ENCODE assay signal across 1 cellular context in genomic region chr20:63519765-63520593, GRCh38.
A peak's percentile ranks its signal among the peaks of the same experiment; 100 is the strongest.
TF ChIP-seq lines count a peak whose summit lies in the region.

No MANE protein-coding gene starts in this region.

TF ChIP-seq in GM12878, 131 proteins besides CTCF, POLR2A, EP300 and RAD21 (continues in another document):
- TF ChIP-seq ZNF217 (IDR thresholded peaks at IDR 0.05) (no peak), PKNOX1 (IDR thresholded peaks at IDR 0.05) (peak; percentile 51; the same call in 1 of the 2 replicates), PAX8 (IDR thresholded peaks at IDR 0.05) (no peak), CEBPZ (IDR thresholded peaks at IDR 0.05; ENCODE audit: low read depth, low read length) (no peak), HDAC2 (IDR thresholded peaks at IDR 0.05) (no peak), USF1 (IDR thresholded peaks at IDR 0.05; ENCODE audit: borderline replicate concordance, extremely low read length, insufficient read depth, low read depth, low read length) (no peak), ZBED1 (IDR thresholded peaks at IDR 0.05; ENCODE audit: borderline replicate concordance) (no peak), LARP7 (IDR thresholded peaks at IDR 0.05) (peak; percentile 40; the same call in 1 of the 2 replicates), MTA2 (IDR thresholded peaks at IDR 0.05; ENCODE audit: low read depth) (no peak), ZNF622 (IDR thresholded peaks at IDR 0.05) (no peak), GATAD2B (conservative IDR thresholded peaks at IDR 0.05; ENCODE audit: low read depth) (peak; percentile 79), YY1 (IDR thresholded peaks at IDR 0.05; ENCODE audit: low read depth, low read length) (0 out of 2 replicates have a peak, but pooled peaks have one; percentile 9), SPI1 (IDR thresholded peaks at IDR 0.05; ENCODE audit: borderline replicate concordance, insufficient read depth, low read depth, low read length) (no peak), MEF2B (IDR thresholded peaks at IDR 0.05; ENCODE audit: partially characterized antibody, poor library complexity, severe bottlenecking) (peak; percentile 35), SIX5 (IDR thresholded peaks at IDR 0.05; ENCODE audit: low read depth, low read length, severe bottlenecking) (no peak), HDAC6 (IDR thresholded peaks at IDR 0.05; ENCODE audit: unreplicated experiment) (no peak), BCL11A (IDR thresholded peaks at IDR 0.05; ENCODE audit: low read depth, low read length) (no peak), IKZF1 (conservative IDR thresholded peaks at IDR 0.05) (peak; percentile 79), BACH1 (IDR thresholded peaks at IDR 0.05; ENCODE audit: borderline replicate concordance) (no peak), NR2F1 (conservative IDR thresholded peaks at IDR 0.05) (peak; percentile 38; the same call in 1 of the 2 replicates), ZNF384 (IDR thresholded peaks at IDR 0.05; ENCODE audit: borderline replicate concordance, low read depth, low read length) (no peak), TBL1XR1 (IDR thresholded peaks at IDR 0.05; ENCODE audit: low read depth, low read length) (no peak), CBX3 (IDR thresholded peaks at IDR 0.05; ENCODE audit: borderline replicate concordance, low read depth) (no peak), MAX (IDR thresholded peaks at IDR 0.05; ENCODE audit: low read depth, low read length) (0 out of 2 replicates have a peak, but pooled peaks have one; percentile 23), MYC (IDR thresholded peaks at IDR 0.05; ENCODE audit: insufficient read depth, insufficient read length, insufficient replicate concordance, low read length, severe bottlenecking) (no peak), FOXK2 (IDR thresholded peaks at IDR 0.05) (no peak), ZBTB4 (CRISPR knock-in tag; IDR thresholded peaks at IDR 0.05) (no peak), NKRF (conservative IDR thresholded peaks at IDR 0.05) (peak; percentile 68), BHLHE40 (IDR thresholded peaks at IDR 0.05; ENCODE audit: borderline replicate concordance in 1 of 2, low read depth in 2 of 2, low read length in 1 of 2) (no peak), E4F1 (IDR thresholded peaks at IDR 0.05; ENCODE audit: borderline replicate concordance, partially characterized antibody) (no peak), JUND (IDR thresholded peaks at IDR 0.05; ENCODE audit: low read depth, low read length) (no peak), NFXL1 (IDR thresholded peaks at IDR 0.05; ENCODE audit: borderline replicate concordance) (peak; percentile 98), MLLT1 (IDR thresholded peaks at IDR 0.05) (no peak), SIN3A (IDR thresholded peaks at IDR 0.05; ENCODE audit: low read depth, low read length) (no peak), YBX1 (IDR thresholded peaks at IDR 0.05) (no peak), ZZZ3 (IDR thresholded peaks at IDR 0.05; ENCODE audit: control insufficient read depth, insufficient read length, low read depth) (no peak), POLR2AphosphoS5 (IDR thresholded peaks at IDR 0.05; ENCODE audit: low read length) (no peak), SREBF2 (IDR thresholded peaks at IDR 0.05; ENCODE audit: low read length) (no peak), NR2C2 (IDR thresholded peaks at IDR 0.05; ENCODE audit: borderline replicate concordance, control insufficient read depth, insufficient read length, low read depth) (no peak), KDM1A (IDR thresholded peaks at IDR 0.05; ENCODE audit: borderline replicate concordance) (no peak), CREM (IDR thresholded peaks at IDR 0.05; ENCODE audit: low read depth) (no peak), RELA (IDR thresholded peaks at IDR 0.05; ENCODE audit: borderline replicate concordance, partially characterized antibody) (no peak), TCF7 (IDR thresholded peaks at IDR 0.05; ENCODE audit: borderline replicate concordance) (no peak)
- TF ChIP-seq, protein P1, sequence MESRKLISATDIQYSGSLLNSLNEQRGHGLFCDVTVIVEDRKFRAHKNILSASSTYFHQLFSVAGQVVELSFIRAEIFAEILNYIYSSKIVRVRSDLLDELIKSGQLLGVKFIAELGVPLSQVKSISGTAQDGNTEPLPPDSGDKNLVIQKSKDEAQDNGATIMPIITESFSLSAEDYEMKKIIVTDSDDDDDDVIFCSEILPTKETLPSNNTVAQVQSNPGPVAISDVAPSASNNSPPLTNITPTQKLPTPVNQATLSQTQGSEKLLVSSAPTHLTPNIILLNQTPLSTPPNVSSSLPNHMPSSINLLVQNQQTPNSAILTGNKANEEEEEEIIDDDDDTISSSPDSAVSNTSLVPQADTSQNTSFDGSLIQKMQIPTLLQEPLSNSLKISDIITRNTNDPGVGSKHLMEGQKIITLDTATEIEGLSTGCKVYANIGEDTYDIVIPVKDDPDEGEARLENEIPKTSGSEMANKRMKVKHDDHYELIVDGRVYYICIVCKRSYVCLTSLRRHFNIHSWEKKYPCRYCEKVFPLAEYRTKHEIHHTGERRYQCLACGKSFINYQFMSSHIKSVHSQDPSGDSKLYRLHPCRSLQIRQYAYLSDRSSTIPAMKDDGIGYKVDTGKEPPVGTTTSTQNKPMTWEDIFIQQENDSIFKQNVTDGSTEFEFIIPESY (IDR thresholded peaks at IDR 0.05), result no peak
- TF ChIP-seq, protein P2, sequence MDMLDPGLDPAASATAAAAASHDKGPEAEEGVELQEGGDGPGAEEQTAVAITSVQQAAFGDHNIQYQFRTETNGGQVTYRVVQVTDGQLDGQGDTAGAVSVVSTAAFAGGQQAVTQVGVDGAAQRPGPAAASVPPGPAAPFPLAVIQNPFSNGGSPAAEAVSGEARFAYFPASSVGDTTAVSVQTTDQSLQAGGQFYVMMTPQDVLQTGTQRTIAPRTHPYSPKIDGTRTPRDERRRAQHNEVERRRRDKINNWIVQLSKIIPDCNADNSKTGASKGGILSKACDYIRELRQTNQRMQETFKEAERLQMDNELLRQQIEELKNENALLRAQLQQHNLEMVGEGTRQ (IDR thresholded peaks at IDR 0.05; ENCODE audit: borderline replicate concordance, low read depth, low read length), result no peak
- TF ChIP-seq, protein P3, sequence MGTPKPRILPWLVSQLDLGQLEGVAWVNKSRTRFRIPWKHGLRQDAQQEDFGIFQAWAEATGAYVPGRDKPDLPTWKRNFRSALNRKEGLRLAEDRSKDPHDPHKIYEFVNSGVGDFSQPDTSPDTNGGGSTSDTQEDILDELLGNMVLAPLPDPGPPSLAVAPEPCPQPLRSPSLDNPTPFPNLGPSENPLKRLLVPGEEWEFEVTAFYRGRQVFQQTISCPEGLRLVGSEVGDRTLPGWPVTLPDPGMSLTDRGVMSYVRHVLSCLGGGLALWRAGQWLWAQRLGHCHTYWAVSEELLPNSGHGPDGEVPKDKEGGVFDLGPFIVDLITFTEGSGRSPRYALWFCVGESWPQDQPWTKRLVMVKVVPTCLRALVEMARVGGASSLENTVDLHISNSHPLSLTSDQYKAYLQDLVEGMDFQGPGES (IDR thresholded peaks at IDR 0.05), result no peak
